9 cellular contexts compared by ENCODE assay signal in genomic region chr12:109944975-109945374, GRCh38. TPM values are rescaled to one million over a fixed set of nuclear protein-coding genes. Genes with fewer than 3 reads are reported as not detected.
A peak's percentile ranks its signal among the peaks of the same experiment; 100 is the strongest.
DNase-seq lines count a peak whose midpoint lies in the region; ATAC-seq and TF ChIP-seq lines count a peak whose summit lies in the region.
"Had no signal": no experiment of that assay in that cellular context is flagged by ENCODE, and none has a peak within 500 bp of the region (broad histone marks: within the 10 kb centered on the region; RNA-seq: fewer than 3 reads in every experiment).

No MANE protein-coding gene starts in this region.

- peak overlapping the region; percentile 8 for H2AK5ac ChIP-seq in mesenchymal stem cell (ENCODE audit: low read length, severe bottlenecking)

- peak in 1 of 2 donors; percentile 45 for ATAC-seq in activated T-cell treated with anti-CD3 and anti-CD28 coated beads, Interleukin-2, amount 50 U/mL, for 72 hours (replicated peaks in 1 of 2)
- no peak for ATAC-seq in activated T-cell treated with anti-CD3 and anti-CD28 coated beads, Interleukin-2, amount 50 U/mL, for 4 hours
- ATAC-seq in GM21526 (IDR thresholded peaks at IDR 0.05; ENCODE audit: low FRiP score, unreplicated experiment) (no peak), GM21529 (IDR thresholded peaks at IDR 0.05; ENCODE audit: unreplicated experiment) (no peak)

- no peak overlapping the region for H2AFZ ChIP-seq in mesenchymal stem cell (ENCODE audit: low read depth, low read length)

- H4K91ac ChIP-seq in mesenchymal stem cell (ENCODE audit: low read length): no peak overlapping the region

- no peak for TF ChIP-seq CTCF in fibroblast of pulmonary artery (IDR thresholded peaks at IDR 0.05; ENCODE audit: low read length, missing control alignments)

- no peak overlapping the region for H3K4ac ChIP-seq in mesenchymal stem cell (ENCODE audit: low read depth in 1 of 2, low read length in 2 of 2)

- H2BK12ac ChIP-seq in mesenchymal stem cell (ENCODE audit: low read length in 2 of 2): no peak overlapping the region

- no peak overlapping the region for H2BK5ac ChIP-seq in mesenchymal stem cell (ENCODE audit: low read depth, low read length, poor library complexity, severe bottlenecking)

- peak overlapping the region; percentile 19 to 77 for H3K18ac ChIP-seq in mesenchymal stem cell (ENCODE audit: low read depth in 1 of 2, low read length in 2 of 2)

- H3K27ac ChIP-seq in mesenchymal stem cell (ENCODE audit: low read length, poor library complexity, severe bottlenecking): peak overlapping the region; percentile 24

- 21% methylated on average over 11 of the region's 13 CpGs for WGBS in mesenchymal stem cell

- H3K27me3 Mint-ChIP-seq in activated T-cell treated with anti-CD3 and anti-CD28 coated beads, Interleukin-2, amount 50 U/mL, for 72 hours (ENCODE audit: low read depth): no peaks in the 10 kb centered on the region
- H3K27me3 Mint-ChIP-seq in activated T-cell treated with anti-CD3 and anti-CD28 coated beads, Interleukin-2, amount 50 U/mL, for 4 hours (ENCODE audit: low read depth): no peaks in the 10 kb centered on the region

- H3K36me3 ChIP-seq in mesenchymal stem cell (ENCODE audit: control insufficient read depth in 1 of 2, insufficient read depth in 2 of 2, low read depth in 1 of 2, low read length in 2 of 2): peaks cover 6 to 67% of the 10 kb centered on the region in 2 experiments

- peak overlapping the region; percentile 73 for H3K27ac Mint-ChIP-seq in activated T-cell treated with anti-CD3 and anti-CD28 coated beads, Interleukin-2, amount 50 U/mL, for 72 hours

- peaks cover 4 to 24% of the 10 kb centered on the region in 2 donors for H3K36me3 Mint-ChIP-seq in activated T-cell treated with anti-CD3 and anti-CD28 coated beads, Interleukin-2, amount 50 U/mL, for 72 hours (ENCODE audit: insufficient read depth in 2 of 2)
- H3K36me3 Mint-ChIP-seq in activated T-cell treated with anti-CD3 and anti-CD28 coated beads, Interleukin-2, amount 50 U/mL, for 4 hours (ENCODE audit: insufficient read depth): peaks cover 17% of the 10 kb centered on the region

- H3K4me3 ChIP-seq in fibroblast of pulmonary artery (replicated peaks; ENCODE audit: low read depth, low read length) (no peak overlapping the region), mesenchymal stem cell (ENCODE audit: insufficient read depth in 1 of 2, low read depth in 1 of 2, low read length in 2 of 2) (no peak overlapping the region)

- H3K9me3 Mint-ChIP-seq in activated T-cell treated with anti-CD3 and anti-CD28 coated beads, Interleukin-2, amount 50 U/mL, for 72 hours: no peaks in the 10 kb centered on the region
- no peaks in the 10 kb centered on the region for H3K9me3 Mint-ChIP-seq in activated T-cell treated with anti-CD3 and anti-CD28 coated beads, Interleukin-2, amount 50 U/mL, for 4 hours

- H2BK15ac ChIP-seq in mesenchymal stem cell (ENCODE audit: low read depth, poor library complexity, severe bottlenecking): no peak overlapping the region

- H3K27me3 ChIP-seq in mesenchymal stem cell (ENCODE audit: control insufficient read depth in 1 of 2, insufficient read depth in 1 of 2, low read length in 2 of 2): no peaks in the 10 kb centered on the region

- peak overlapping the region; percentile 81 for H4K8ac ChIP-seq in mesenchymal stem cell (ENCODE audit: low read length)

- no peak overlapping the region for H3K14ac ChIP-seq in mesenchymal stem cell (ENCODE audit: low read length in 2 of 2)

- no peaks in the 10 kb centered on the region for H3K9me3 ChIP-seq in mesenchymal stem cell (ENCODE audit: control insufficient read depth, low read length)

- DNase-seq in activated T-cell treated with anti-CD3 and anti-CD28 coated beads, Interleukin-2, amount 50 U/mL, for 72 hours: no peak
- no peak for DNase-seq in activated T-cell treated with anti-CD3 and anti-CD28 coated beads, Interleukin-2, amount 50 U/mL, for 4 hours
- peak; percentile 45 for DNase-seq in fibroblast of pulmonary artery (ENCODE audit: low read depth)
- peak; percentile 69 for DNase-seq in mesenchymal stem cell
- DNase-seq in NCI-H1930 (lab: John Stamatoyannopoulos, UW): no peak
- no peak for DNase-seq in NK-92 treated with Interleukin-12 subunit alpha and Interleukin-12 subunit beta, amount 100 ng/mL, for 24 hours (lab: John Stamatoyannopoulos, UW)
- DNase-seq: activated T-cell treated with anti-CD3 and anti-CD28 coated beads for 4 hours had no signal

- no peak overlapping the region for H3K4me2 ChIP-seq in mesenchymal stem cell (ENCODE audit: low read length, poor library complexity, severe bottlenecking)

- peaks cover 22% of the 10 kb centered on the region for H3K4me1 ChIP-seq in mesenchymal stem cell (ENCODE audit: control insufficient read depth, insufficient read depth, low read depth, low read length)

- H3K23ac ChIP-seq in mesenchymal stem cell (ENCODE audit: low read length in 2 of 2): no peak overlapping the region

- no peak overlapping the region for H2BK120ac ChIP-seq in mesenchymal stem cell (ENCODE audit: low read depth, low read length)

- peaks cover 34% of the 10 kb centered on the region for H3K4me1 Mint-ChIP-seq in activated T-cell treated with anti-CD3 and anti-CD28 coated beads, Interleukin-2, amount 50 U/mL, for 72 hours (ENCODE audit: low read depth)
- H3K4me1 Mint-ChIP-seq in activated T-cell treated with anti-CD3 and anti-CD28 coated beads, Interleukin-2, amount 50 U/mL, for 4 hours (ENCODE audit: low read depth): peaks cover 21% of the 10 kb centered on the region

- H3K79me1 ChIP-seq in mesenchymal stem cell (replicated peaks; ENCODE audit: low read length, poor library complexity, severe bottlenecking): peaks cover 13% of the 10 kb centered on the region

- H3K4me3 Mint-ChIP-seq in activated T-cell treated with anti-CD3 and anti-CD28 coated beads, Interleukin-2, amount 50 U/mL, for 72 hours: no peak overlapping the region
- H3K4me3 Mint-ChIP-seq in activated T-cell treated with anti-CD3 and anti-CD28 coated beads, Interleukin-2, amount 50 U/mL, for 4 hours: no peak overlapping the region

- H3K9ac ChIP-seq in mesenchymal stem cell (ENCODE audit: low read length): peak overlapping the region; percentile 53

RNA-seq across cellular contexts. Expression of gene TCHP, which starts 44.9 kb away (rescaled TPM):
- 10 to 100 TPM; 22.5 to 25.1 TPM for total RNA-seq in activated T-cell treated with anti-CD3 and anti-CD28 coated beads, Interleukin-2, amount 50 U/mL, for 72 hours
- 10 to 100 TPM; 25.4 to 27.9 (median 25.4) TPM for total RNA-seq in activated T-cell treated with anti-CD3 and anti-CD28 coated beads, Interleukin-2, amount 50 U/mL, for 4 hours
- polyA plus RNA-seq in mesenchymal stem cell (2013, experiment 1 of 2): 8.0 TPM
- 7.8 TPM for polyA plus RNA-seq in mesenchymal stem cell (2013, experiment 2 of 2)

RNA-seq across cellular contexts. Expression of gene GIT2, which starts 51.2 kb away (rescaled TPM):
- 10 to 100 TPM; 70.0 to 74.9 TPM for total RNA-seq in activated T-cell treated with anti-CD3 and anti-CD28 coated beads, Interleukin-2, amount 50 U/mL, for 72 hours
- 10 to 100 TPM; 43.0 to 51.8 (median 49.0) TPM for total RNA-seq in activated T-cell treated with anti-CD3 and anti-CD28 coated beads, Interleukin-2, amount 50 U/mL, for 4 hours
- 25.2 TPM for polyA plus RNA-seq in mesenchymal stem cell (2013, experiment 1 of 2)
- polyA plus RNA-seq in mesenchymal stem cell (2013, experiment 2 of 2): 24.1 TPM

RNA-seq across cellular contexts. Expression of gene ANKRD13A, which starts 54.3 kb away (rescaled TPM):
- 10 to 100 TPM; 67.8 to 72.8 TPM for total RNA-seq in activated T-cell treated with anti-CD3 and anti-CD28 coated beads, Interleukin-2, amount 50 U/mL, for 72 hours
- total RNA-seq in activated T-cell treated with anti-CD3 and anti-CD28 coated beads, Interleukin-2, amount 50 U/mL, for 4 hours: 10 to 100 TPM; 30.6 to 42.7 (median 38.8) TPM
- polyA plus RNA-seq in mesenchymal stem cell (2013, experiment 1 of 2): 17.6 TPM
- polyA plus RNA-seq in mesenchymal stem cell (2013, experiment 2 of 2): 18.0 TPM

Comparison
In these comparisons a context has a peak if more than half of its experiments do, and no peak if none do; other contexts are left out.
1. DNase-seq: peak in fibroblast of pulmonary artery (single experiment) and mesenchymal stem cell (single experiment); none in activated T-cell treated with anti-CD3 and anti-CD28 coated beads, Interleukin-2, amount 50 U/mL, for 72 hours (0 of 2), activated T-cell treated with anti-CD3 and anti-CD28 coated beads, Interleukin-2, amount 50 U/mL, for 4 hours (single experiment), NCI-H1930 (0 of 2) and NK-92 treated with Interleukin-12 subunit alpha and Interleukin-12 subunit beta, amount 100 ng/mL, for 24 hours (single experiment).